Comparison of ENCODE assay signal across 10 cellular contexts in genomic region chr16:87713469-87714229, GRCh38. TPM values are rescaled to one million over a fixed set of nuclear protein-coding genes. Genes with fewer than 3 reads are reported as not detected.
DNase-seq lines count a peak whose midpoint lies in the region; ATAC-seq lines count a peak whose summit lies in the region.
"Had no signal": no experiment of that assay in that cellular context is flagged by ENCODE, and none has a peak within 500 bp of the region (broad histone marks: within the 10 kb centered on the region; RNA-seq: fewer than 3 reads in every experiment).

No MANE protein-coding gene starts in this region.

- peak overlapping the region; percentile 79 to 96 (median 92) for H3K27ac Mint-ChIP-seq in CD4-positive, alpha-beta memory T cell
- H3K27ac Mint-ChIP-seq in activated naive CD4-positive, alpha-beta T cell treated with anti-CD3 and anti-CD28 coated beads, Interleukin-2, amount 10 ng/mL, durations not matched to agents 7 days and 5 days, result peak overlapping the region; percentile 94

- no peaks in the 10 kb centered on the region for H3K9me3 Mint-ChIP-seq in CD4-positive, alpha-beta memory T cell
- H3K9me3 Mint-ChIP-seq in activated naive CD4-positive, alpha-beta T cell treated with anti-CD3 and anti-CD28 coated beads, Interleukin-2, amount 10 ng/mL, durations not matched to agents 7 days and 5 days, result no peaks in the 10 kb centered on the region

- peak overlapping the region; percentile 39 for H3K27ac ChIP-seq in CD4-positive, alpha-beta memory T cell (ENCODE audit: low read depth, low read length)
- H3K27ac ChIP-seq: neutrophil, PC-9 had no signal

- peak; percentile 40 to 62 (median 61) for DNase-seq in CD4-positive, alpha-beta memory T cell
- DNase-seq in activated CD4-positive, alpha-beta T cell treated with anti-CD3 and anti-CD28 coated beads for 24 hours (ENCODE audit: low read depth in 2 of 2), result peak; percentile 21 to 30
- DNase-seq in activated naive CD4-positive, alpha-beta T cell treated with anti-CD3 and anti-CD28 coated beads, Interleukin-2, amount 10 ng/mL, durations not matched to agents 7 days and 5 days, result peak; percentile 80
- DNase-seq in stimulated activated CD4-positive, alpha-beta T cell treated with anti-CD3 and anti-CD28 coated beads, Interleukin-2, amount 100 ng/mL, for 24 hours, result peak; percentile 53 to 60
- DNase-seq in HUDEP-2 (lab: John Stamatoyannopoulos, UW; ENCODE audit: unreplicated experiment in 76 of 76), result no peak
- no peak for DNase-seq in amygdala (lab: John Stamatoyannopoulos, UW)
- DNase-seq: PC-9 had no signal

- intact Hi-C loops in CD4-positive, alpha-beta memory T cell (cut with micrococcal nuclease), result no loop called here

- no peaks in the 10 kb centered on the region for H3K9me3 ChIP-seq in CD4-positive, alpha-beta memory T cell (ENCODE audit: control insufficient read depth in 1 of 2, low read length in 2 of 2)
- H3K9me3 ChIP-seq: neutrophil had no signal

- H3K27me3 Mint-ChIP-seq in CD4-positive, alpha-beta memory T cell, result no peaks in the 10 kb centered on the region
- no peaks in the 10 kb centered on the region for H3K27me3 Mint-ChIP-seq in activated naive CD4-positive, alpha-beta T cell treated with anti-CD3 and anti-CD28 coated beads, Interleukin-2, amount 10 ng/mL, durations not matched to agents 7 days and 5 days

- POLR2A ChIA-PET in CD4-positive, alpha-beta memory T cell (lab: Charles Lee; ENCODE audit: partially characterized antibody), result interaction anchor here (0.7 to 2.2 kb wide), 3 partner anchors 8 to 55 kb away, joined by 3 to 6 read pairs (median 4); partner anchors contain the start of gene KLHDC4

- CTCF ChIA-PET in CD4-positive, alpha-beta memory T cell (lab: Charles Lee; ENCODE audit: partially characterized antibody), result interaction anchor here (2.4 kb wide), 1 partner anchor 11 kb away, joined by 8 read pairs; no protein-coding TSS in a partner anchor
- CTCF ChIA-PET in activated naive CD4-positive, alpha-beta T cell treated with anti-CD3 and anti-CD28 coated beads, Interleukin-2, amount 10 ng/mL, durations not matched to agents 7 days and 5 days (lab: Charles Lee), result interaction anchor here (0.7 to 1.1 kb wide), 4 partner anchors 11 to 246 kb away, joined by 3 read pairs; no protein-coding TSS in a partner anchor

- peak overlapping the region; percentile 31 to 78 (median 57) for H3K4me3 Mint-ChIP-seq in CD4-positive, alpha-beta memory T cell
- H3K4me3 Mint-ChIP-seq in activated naive CD4-positive, alpha-beta T cell treated with anti-CD3 and anti-CD28 coated beads, Interleukin-2, amount 10 ng/mL, durations not matched to agents 7 days and 5 days, result no peak overlapping the region

- H3K27me3 ChIP-seq in CD4-positive, alpha-beta memory T cell (ENCODE audit: insufficient read depth, low read length), result no peaks in the 10 kb centered on the region
- H3K27me3 ChIP-seq: neutrophil had no signal

- no peak overlapping the region for H3K4me3 ChIP-seq in CD4-positive, alpha-beta memory T cell (ENCODE audit: low read length in 2 of 2)
- H3K4me3 ChIP-seq: PC-9 had no signal

- H3K36me3 Mint-ChIP-seq in CD4-positive, alpha-beta memory T cell, result peaks cover 27 to 49% of the 10 kb centered on the region in 2 donors
- H3K36me3 Mint-ChIP-seq in activated naive CD4-positive, alpha-beta T cell treated with anti-CD3 and anti-CD28 coated beads, Interleukin-2, amount 10 ng/mL, durations not matched to agents 7 days and 5 days, result peaks cover 41% of the 10 kb centered on the region

- ATAC-seq in GM21786 (IDR thresholded peaks at IDR 0.05; ENCODE audit: unreplicated experiment) (no peak), HG02678 (IDR thresholded peaks at IDR 0.05; ENCODE audit: unreplicated experiment) (no peak)

- peaks cover 39% of the 10 kb centered on the region for H3K36me3 ChIP-seq in CD4-positive, alpha-beta memory T cell (ENCODE audit: insufficient read depth, low read length)

- peaks cover 26% of the 10 kb centered on the region for H3K4me1 ChIP-seq in CD4-positive, alpha-beta memory T cell (ENCODE audit: insufficient read depth, low read length)

- H3K4me1 Mint-ChIP-seq in CD4-positive, alpha-beta memory T cell, result peaks cover 19 to 35% (median 26%) of the 10 kb centered on the region in 4 donors
- peaks cover 39% of the 10 kb centered on the region for H3K4me1 Mint-ChIP-seq in activated naive CD4-positive, alpha-beta T cell treated with anti-CD3 and anti-CD28 coated beads, Interleukin-2, amount 10 ng/mL, durations not matched to agents 7 days and 5 days

RNA-seq across cellular contexts. Expression of gene KLHDC4, which starts 52.1 kb away (rescaled TPM):
- 10 to 100 TPM; 82.4 to 90.0 TPM for total RNA-seq in CD4-positive, alpha-beta memory T cell
- polyA plus RNA-seq in CD4-positive, alpha-beta memory T cell, result 10 to 100 TPM; 16.3 to 18.0 TPM

Comparison
In these comparisons a context has a peak if more than half of its experiments do, and no peak if none do; other contexts are left out.
1. DNase-seq: peak in CD4-positive, alpha-beta memory T cell (5 of 5), activated CD4-positive, alpha-beta T cell treated with anti-CD3 and anti-CD28 coated beads for 24 hours (2 of 2), activated naive CD4-positive, alpha-beta T cell treated with anti-CD3 and anti-CD28 coated beads, Interleukin-2, amount 10 ng/mL, durations not matched to agents 7 days and 5 days (single experiment) and stimulated activated CD4-positive, alpha-beta T cell treated with anti-CD3 and anti-CD28 coated beads, Interleukin-2, amount 100 ng/mL, for 24 hours (2 of 2); none in HUDEP-2 (0 of 76) and amygdala (0 of 56).